1 cellular context compared by ENCODE assay signal in the genomic region with DNA sequence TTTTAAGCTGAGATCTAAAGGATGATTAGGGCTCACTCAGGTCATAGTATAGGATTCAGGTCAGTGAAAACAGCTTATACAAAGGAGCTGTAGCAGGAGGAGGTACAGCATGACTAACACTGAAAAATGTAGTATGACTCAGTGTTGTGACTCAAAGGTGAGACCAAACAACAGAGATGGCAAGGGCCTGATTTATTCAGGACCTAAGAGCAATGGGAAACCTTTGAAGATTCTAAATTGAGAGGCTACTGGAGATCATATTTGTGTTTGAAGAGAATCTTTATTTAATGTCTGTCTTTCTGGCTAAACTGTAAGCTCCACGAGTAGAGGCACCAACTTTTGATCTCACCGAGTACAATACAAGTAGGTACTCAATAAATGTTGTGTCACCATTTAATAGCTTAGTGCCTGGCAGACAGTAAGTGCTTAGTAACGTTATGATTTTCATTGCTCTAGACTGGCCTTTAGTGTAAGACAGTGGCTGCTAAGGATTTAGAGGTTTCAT.
TF ChIP-seq lines count a peak whose summit lies in the region.

No MANE protein-coding gene starts in this region.

TF ChIP-seq in HepG2, 621 proteins besides CTCF, POLR2A, EP300 and RAD21 (continued from another document and continues in another):
- no peak for TF ChIP-seq SRSF9 (IDR thresholded peaks at IDR 0.05; ENCODE audit: borderline replicate concordance, insufficient read depth, low read depth, low read length, poor library complexity, severe bottlenecking)
- TF ChIP-seq ZNF614 (CRISPR knock-in tag; IDR thresholded peaks at IDR 0.05; ENCODE audit: borderline replicate concordance), result peak; percentile 81
- TF ChIP-seq JUNB (CRISPR knock-in tag; IDR thresholded peaks at IDR 0.05; ENCODE audit: borderline replicate concordance), result peak; percentile 81; the same call in 1 of the 2 replicates
- TF ChIP-seq CCAR2 (optimal IDR thresholded peaks at IDR 0.05; ENCODE audit: low read depth, low read length), result no peak
- TF ChIP-seq TCF7 (IDR thresholded peaks at IDR 0.05; ENCODE audit: low read depth), result peak; percentile 92
- no peak for TF ChIP-seq ZNF367 (CRISPR knock-in tag; IDR thresholded peaks at IDR 0.05; ENCODE audit: borderline replicate concordance)
- TF ChIP-seq, protein P1, sequence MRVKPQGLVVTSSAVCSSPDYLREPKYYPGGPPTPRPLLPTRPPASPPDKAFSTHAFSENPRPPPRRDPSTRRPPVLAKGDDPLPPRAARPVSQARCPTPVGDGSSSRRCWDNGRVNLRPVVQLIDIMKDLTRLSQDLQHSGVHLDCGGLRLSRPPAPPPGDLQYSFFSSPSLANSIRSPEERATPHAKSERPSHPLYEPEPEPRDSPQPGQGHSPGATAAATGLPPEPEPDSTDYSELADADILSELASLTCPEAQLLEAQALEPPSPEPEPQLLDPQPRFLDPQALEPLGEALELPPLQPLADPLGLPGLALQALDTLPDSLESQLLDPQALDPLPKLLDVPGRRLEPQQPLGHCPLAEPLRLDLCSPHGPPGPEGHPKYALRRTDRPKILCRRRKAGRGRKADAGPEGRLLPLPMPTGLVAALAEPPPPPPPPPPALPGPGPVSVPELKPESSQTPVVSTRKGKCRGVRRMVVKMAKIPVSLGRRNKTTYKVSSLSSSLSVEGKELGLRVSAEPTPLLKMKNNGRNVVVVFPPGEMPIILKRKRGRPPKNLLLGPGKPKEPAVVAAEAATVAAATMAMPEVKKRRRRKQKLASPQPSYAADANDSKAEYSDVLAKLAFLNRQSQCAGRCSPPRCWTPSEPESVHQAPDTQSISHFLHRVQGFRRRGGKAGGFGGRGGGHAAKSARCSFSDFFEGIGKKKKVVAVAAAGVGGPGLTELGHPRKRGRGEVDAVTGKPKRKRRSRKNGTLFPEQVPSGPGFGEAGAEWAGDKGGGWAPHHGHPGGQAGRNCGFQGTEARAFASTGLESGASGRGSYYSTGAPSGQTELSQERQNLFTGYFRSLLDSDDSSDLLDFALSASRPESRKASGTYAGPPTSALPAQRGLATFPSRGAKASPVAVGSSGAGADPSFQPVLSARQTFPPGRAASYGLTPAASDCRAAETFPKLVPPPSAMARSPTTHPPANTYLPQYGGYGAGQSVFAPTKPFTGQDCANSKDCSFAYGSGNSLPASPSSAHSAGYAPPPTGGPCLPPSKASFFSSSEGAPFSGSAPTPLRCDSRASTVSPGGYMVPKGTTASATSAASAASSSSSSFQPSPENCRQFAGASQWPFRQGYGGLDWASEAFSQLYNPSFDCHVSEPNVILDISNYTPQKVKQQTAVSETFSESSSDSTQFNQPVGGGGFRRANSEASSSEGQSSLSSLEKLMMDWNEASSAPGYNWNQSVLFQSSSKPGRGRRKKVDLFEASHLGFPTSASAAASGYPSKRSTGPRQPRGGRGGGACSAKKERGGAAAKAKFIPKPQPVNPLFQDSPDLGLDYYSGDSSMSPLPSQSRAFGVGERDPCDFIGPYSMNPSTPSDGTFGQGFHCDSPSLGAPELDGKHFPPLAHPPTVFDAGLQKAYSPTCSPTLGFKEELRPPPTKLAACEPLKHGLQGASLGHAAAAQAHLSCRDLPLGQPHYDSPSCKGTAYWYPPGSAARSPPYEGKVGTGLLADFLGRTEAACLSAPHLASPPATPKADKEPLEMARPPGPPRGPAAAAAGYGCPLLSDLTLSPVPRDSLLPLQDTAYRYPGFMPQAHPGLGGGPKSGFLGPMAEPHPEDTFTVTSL (CRISPR knock-in tag; IDR thresholded peaks at IDR 0.05; ENCODE audit: borderline replicate concordance), result peak; percentile 84; the same call in 1 of the 2 replicates
- no peak for TF ChIP-seq ZNF564 (CRISPR knock-in tag; IDR thresholded peaks at IDR 0.05)
- TF ChIP-seq SALL1 (CRISPR knock-in tag; IDR thresholded peaks at IDR 0.05), result peak; percentile 29; the same call in 1 of the 2 replicates
- TF ChIP-seq ZNF567 (CRISPR knock-in tag; IDR thresholded peaks at IDR 0.05; ENCODE audit: borderline replicate concordance), result no peak
- TF ChIP-seq, protein P2, sequence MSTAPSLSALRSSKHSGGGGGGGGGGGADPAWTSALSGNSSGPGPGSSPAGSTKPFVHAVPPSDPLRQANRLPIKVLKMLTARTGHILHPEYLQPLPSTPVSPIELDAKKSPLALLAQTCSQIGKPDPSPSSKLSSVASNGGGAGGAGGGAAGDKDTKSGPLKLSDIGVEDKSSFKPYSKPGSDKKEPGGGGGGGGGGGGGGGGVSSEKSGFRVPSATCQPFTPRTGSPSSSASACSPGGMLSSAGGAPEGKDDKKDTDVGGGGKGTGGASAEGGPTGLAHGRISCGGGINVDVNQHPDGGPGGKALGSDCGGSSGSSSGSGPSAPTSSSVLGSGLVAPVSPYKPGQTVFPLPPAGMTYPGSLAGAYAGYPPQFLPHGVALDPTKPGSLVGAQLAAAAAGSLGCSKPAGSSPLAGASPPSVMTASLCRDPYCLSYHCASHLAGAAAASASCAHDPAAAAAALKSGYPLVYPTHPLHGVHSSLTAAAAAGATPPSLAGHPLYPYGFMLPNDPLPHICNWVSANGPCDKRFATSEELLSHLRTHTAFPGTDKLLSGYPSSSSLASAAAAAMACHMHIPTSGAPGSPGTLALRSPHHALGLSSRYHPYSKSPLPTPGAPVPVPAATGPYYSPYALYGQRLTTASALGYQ (CRISPR knock-in tag; IDR thresholded peaks at IDR 0.05), result peak; percentile 79; the same call in 1 of the 2 replicates
- no peak for TF ChIP-seq ISX (CRISPR knock-in tag; conservative IDR thresholded peaks at IDR 0.05)
- peak; percentile 47; the same call in 1 of the 2 replicates for TF ChIP-seq MIER2 (CRISPR knock-in tag; IDR thresholded peaks at IDR 0.05)
- no peak for TF ChIP-seq ZNF746 (CRISPR knock-in tag; IDR thresholded peaks at IDR 0.05)
- TF ChIP-seq, protein P3, sequence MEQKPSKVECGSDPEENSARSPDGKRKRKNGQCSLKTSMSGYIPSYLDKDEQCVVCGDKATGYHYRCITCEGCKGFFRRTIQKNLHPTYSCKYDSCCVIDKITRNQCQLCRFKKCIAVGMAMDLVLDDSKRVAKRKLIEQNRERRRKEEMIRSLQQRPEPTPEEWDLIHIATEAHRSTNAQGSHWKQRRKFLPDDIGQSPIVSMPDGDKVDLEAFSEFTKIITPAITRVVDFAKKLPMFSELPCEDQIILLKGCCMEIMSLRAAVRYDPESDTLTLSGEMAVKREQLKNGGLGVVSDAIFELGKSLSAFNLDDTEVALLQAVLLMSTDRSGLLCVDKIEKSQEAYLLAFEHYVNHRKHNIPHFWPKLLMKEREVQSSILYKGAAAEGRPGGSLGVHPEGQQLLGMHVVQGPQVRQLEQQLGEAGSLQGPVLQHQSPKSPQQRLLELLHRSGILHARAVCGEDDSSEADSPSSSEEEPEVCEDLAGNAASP (CRISPR knock-in tag; IDR thresholded peaks at IDR 0.05; ENCODE audit: borderline replicate concordance), result peak; percentile 72; the same call in 1 of the 2 replicates
- TF ChIP-seq GPN1 (CRISPR knock-in tag; IDR thresholded peaks at IDR 0.05; ENCODE audit: borderline replicate concordance), result no peak
- peak; percentile 76 for TF ChIP-seq ZNF12 (CRISPR knock-in tag; IDR thresholded peaks at IDR 0.05)
- no peak for TF ChIP-seq FOXJ3 (CRISPR knock-in tag; IDR thresholded peaks at IDR 0.05; ENCODE audit: borderline replicate concordance)
- peak; percentile 52; the same call in 1 of the 2 replicates for TF ChIP-seq MEF2D (CRISPR knock-in tag; IDR thresholded peaks at IDR 0.05)
- peak; percentile 23; the same call in 1 of the 2 replicates for TF ChIP-seq RXRA (CRISPR knock-in tag; IDR thresholded peaks at IDR 0.05)
- peak; percentile 94 for TF ChIP-seq HMG20A (CRISPR knock-in tag; IDR thresholded peaks at IDR 0.05; ENCODE audit: borderline replicate concordance)
- TF ChIP-seq, protein P4, sequence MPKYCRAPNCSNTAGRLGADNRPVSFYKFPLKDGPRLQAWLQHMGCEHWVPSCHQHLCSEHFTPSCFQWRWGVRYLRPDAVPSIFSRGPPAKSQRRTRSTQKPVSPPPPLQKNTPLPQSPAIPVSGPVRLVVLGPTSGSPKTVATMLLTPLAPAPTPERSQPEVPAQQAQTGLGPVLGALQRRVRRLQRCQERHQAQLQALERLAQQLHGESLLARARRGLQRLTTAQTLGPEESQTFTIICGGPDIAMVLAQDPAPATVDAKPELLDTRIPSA (CRISPR knock-in tag; IDR thresholded peaks at IDR 0.05; ENCODE audit: borderline replicate concordance), result no peak
- peak; percentile 71 for TF ChIP-seq NR2F6 (IDR thresholded peaks at IDR 0.05)
- TF ChIP-seq NR2F6 (CRISPR knock-in tag; IDR thresholded peaks at IDR 0.05), result peak; percentile 89
- no peak for TF ChIP-seq NFATC3 (CRISPR knock-in tag; IDR thresholded peaks at IDR 0.05)
- no peak for TF ChIP-seq GZF1 (CRISPR knock-in tag; IDR thresholded peaks at IDR 0.05)
- TF ChIP-seq MAFK (conservative IDR thresholded peaks at IDR 0.05 in 1 of 2, IDR thresholded peaks at IDR 0.05 in 1 of 2; ENCODE audit: low read length in 2 of 2), result peak; percentile 30 to 49; a peak in 3 of 4 replicates
- TF ChIP-seq GATAD1 (CRISPR knock-in tag; IDR thresholded peaks at IDR 0.05), result peak; percentile 16; the same call in 1 of the 2 replicates
- peak; percentile 99 for TF ChIP-seq FOSL2 (CRISPR knock-in tag; IDR thresholded peaks at IDR 0.05)
- TF ChIP-seq ZNF205 (CRISPR knock-in tag; IDR thresholded peaks at IDR 0.05), result peak; percentile 61; the same call in 1 of the 2 replicates
- TF ChIP-seq, protein P5, sequence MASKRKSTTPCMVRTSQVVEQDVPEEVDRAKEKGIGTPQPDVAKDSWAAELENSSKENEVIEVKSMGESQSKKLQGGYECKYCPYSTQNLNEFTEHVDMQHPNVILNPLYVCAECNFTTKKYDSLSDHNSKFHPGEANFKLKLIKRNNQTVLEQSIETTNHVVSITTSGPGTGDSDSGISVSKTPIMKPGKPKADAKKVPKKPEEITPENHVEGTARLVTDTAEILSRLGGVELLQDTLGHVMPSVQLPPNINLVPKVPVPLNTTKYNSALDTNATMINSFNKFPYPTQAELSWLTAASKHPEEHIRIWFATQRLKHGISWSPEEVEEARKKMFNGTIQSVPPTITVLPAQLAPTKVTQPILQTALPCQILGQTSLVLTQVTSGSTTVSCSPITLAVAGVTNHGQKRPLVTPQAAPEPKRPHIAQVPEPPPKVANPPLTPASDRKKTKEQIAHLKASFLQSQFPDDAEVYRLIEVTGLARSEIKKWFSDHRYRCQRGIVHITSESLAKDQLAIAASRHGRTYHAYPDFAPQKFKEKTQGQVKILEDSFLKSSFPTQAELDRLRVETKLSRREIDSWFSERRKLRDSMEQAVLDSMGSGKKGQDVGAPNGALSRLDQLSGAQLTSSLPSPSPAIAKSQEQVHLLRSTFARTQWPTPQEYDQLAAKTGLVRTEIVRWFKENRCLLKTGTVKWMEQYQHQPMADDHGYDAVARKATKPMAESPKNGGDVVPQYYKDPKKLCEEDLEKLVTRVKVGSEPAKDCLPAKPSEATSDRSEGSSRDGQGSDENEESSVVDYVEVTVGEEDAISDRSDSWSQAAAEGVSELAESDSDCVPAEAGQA (IDR thresholded peaks at IDR 0.05; ENCODE audit: low read depth), result no peak
- TF ChIP-seq, protein P5 (CRISPR knock-in tag; IDR thresholded peaks at IDR 0.05; ENCODE audit: borderline replicate concordance), result no peak
- TF ChIP-seq, protein P6, sequence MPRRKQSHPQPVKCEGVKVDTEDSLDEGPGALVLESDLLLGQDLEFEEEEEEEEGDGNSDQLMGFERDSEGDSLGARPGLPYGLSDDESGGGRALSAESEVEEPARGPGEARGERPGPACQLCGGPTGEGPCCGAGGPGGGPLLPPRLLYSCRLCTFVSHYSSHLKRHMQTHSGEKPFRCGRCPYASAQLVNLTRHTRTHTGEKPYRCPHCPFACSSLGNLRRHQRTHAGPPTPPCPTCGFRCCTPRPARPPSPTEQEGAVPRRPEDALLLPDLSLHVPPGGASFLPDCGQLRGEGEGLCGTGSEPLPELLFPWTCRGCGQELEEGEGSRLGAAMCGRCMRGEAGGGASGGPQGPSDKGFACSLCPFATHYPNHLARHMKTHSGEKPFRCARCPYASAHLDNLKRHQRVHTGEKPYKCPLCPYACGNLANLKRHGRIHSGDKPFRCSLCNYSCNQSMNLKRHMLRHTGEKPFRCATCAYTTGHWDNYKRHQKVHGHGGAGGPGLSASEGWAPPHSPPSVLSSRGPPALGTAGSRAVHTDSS (CRISPR knock-in tag; conservative IDR thresholded peaks at IDR 0.05), result no peak
- TF ChIP-seq CREB1 (IDR thresholded peaks at IDR 0.05), result peak; percentile 34; the same call in 1 of the 2 replicates
- TF ChIP-seq CREB1 (CRISPR knock-in tag; IDR thresholded peaks at IDR 0.05), result peak; percentile 85
- no peak for TF ChIP-seq ZNF773 (CRISPR knock-in tag; IDR thresholded peaks at IDR 0.05; ENCODE audit: borderline replicate concordance)
- TF ChIP-seq, protein P7, sequence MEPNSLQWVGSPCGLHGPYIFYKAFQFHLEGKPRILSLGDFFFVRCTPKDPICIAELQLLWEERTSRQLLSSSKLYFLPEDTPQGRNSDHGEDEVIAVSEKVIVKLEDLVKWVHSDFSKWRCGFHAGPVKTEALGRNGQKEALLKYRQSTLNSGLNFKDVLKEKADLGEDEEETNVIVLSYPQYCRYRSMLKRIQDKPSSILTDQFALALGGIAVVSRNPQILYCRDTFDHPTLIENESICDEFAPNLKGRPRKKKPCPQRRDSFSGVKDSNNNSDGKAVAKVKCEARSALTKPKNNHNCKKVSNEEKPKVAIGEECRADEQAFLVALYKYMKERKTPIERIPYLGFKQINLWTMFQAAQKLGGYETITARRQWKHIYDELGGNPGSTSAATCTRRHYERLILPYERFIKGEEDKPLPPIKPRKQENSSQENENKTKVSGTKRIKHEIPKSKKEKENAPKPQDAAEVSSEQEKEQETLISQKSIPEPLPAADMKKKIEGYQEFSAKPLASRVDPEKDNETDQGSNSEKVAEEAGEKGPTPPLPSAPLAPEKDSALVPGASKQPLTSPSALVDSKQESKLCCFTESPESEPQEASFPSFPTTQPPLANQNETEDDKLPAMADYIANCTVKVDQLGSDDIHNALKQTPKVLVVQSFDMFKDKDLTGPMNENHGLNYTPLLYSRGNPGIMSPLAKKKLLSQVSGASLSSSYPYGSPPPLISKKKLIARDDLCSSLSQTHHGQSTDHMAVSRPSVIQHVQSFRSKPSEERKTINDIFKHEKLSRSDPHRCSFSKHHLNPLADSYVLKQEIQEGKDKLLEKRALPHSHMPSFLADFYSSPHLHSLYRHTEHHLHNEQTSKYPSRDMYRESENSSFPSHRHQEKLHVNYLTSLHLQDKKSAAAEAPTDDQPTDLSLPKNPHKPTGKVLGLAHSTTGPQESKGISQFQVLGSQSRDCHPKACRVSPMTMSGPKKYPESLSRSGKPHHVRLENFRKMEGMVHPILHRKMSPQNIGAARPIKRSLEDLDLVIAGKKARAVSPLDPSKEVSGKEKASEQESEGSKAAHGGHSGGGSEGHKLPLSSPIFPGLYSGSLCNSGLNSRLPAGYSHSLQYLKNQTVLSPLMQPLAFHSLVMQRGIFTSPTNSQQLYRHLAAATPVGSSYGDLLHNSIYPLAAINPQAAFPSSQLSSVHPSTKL (CRISPR knock-in tag; IDR thresholded peaks at IDR 0.05), result peak; percentile 91
